In the genomic region with DNA sequence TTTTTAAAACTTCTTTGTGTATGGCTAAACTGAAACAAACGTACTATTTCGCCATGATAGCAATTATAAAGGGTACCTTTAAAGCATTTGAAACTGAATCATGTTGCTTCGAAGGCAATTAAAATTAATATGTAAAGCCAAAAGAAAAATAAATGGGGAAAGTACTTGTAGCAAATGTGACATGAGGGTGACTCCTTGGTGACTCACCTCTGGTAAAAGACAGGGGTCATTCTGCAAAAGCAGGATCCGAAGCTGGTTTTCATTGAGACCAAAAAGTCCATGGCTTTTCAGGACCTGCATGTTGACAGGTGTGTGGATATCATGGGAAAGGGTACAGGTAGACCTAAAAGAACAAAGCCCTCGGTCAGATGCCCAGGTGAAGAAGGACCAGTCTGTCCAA, we compare ENCODE assay signal across 10 cellular contexts. TPM values are rescaled to one million over a fixed set of nuclear protein-coding genes. Genes with fewer than 3 reads are reported as not detected.
DNase-seq lines count a peak whose midpoint lies in the region; ATAC-seq and TF ChIP-seq lines count a peak whose summit lies in the region.
"Had no signal": no experiment of that assay in that cellular context is flagged by ENCODE, and none has a peak within 500 bp of the region (broad histone marks: within the 10 kb centered on the region; RNA-seq: fewer than 3 reads in every experiment).

No MANE protein-coding gene starts in this region.

- no peak for ATAC-seq in activated CD8-positive, alpha-beta memory T cell treated with anti-CD3 and anti-CD28 coated beads, Interleukin-2, amount 10 ng/mL, durations not matched to agents 7 days and 5 days
- ATAC-seq in right cardiac atrium: no peak

- CTCF ChIA-PET in AG04450 (lab: Charles Lee): interaction anchor here (1.6 kb wide), 1 partner anchor 41 kb away, joined by 10 read pairs; no protein-coding TSS in a partner anchor
- CTCF ChIA-PET in activated CD8-positive, alpha-beta memory T cell treated with anti-CD3 and anti-CD28 coated beads, Interleukin-2, amount 10 ng/mL, durations not matched to agents 7 days and 5 days (lab: Charles Lee): interaction anchor here (1.0 to 2.1 kb wide), 6 partner anchors 9 to 148 kb away, joined by 3 to 12 read pairs (median 8); no protein-coding TSS in a partner anchor

- no peaks in the 10 kb centered on the region for H3K4me1 ChIP-seq in right cardiac atrium (ENCODE audit: control insufficient read depth, insufficient read depth, low read length)
- H3K4me1 ChIP-seq in vagina: peaks cover 27% of the 10 kb centered on the region

- H3K4me1 Mint-ChIP-seq in activated CD8-positive, alpha-beta memory T cell treated with anti-CD3 and anti-CD28 coated beads, Interleukin-2, amount 10 ng/mL, durations not matched to agents 7 days and 5 days: peaks cover 31% of the 10 kb centered on the region

- peak overlapping the region; percentile 75 for H3K4me3 Mint-ChIP-seq in activated CD8-positive, alpha-beta memory T cell treated with anti-CD3 and anti-CD28 coated beads, Interleukin-2, amount 10 ng/mL, durations not matched to agents 7 days and 5 days

- no peaks in the 10 kb centered on the region for H3K9me3 Mint-ChIP-seq in activated CD8-positive, alpha-beta memory T cell treated with anti-CD3 and anti-CD28 coated beads, Interleukin-2, amount 10 ng/mL, durations not matched to agents 7 days and 5 days (ENCODE audit: low read depth)

- no peak for TF ChIP-seq CTCF in AG04450 (IDR thresholded peaks at IDR 0.05; ENCODE audit: low read depth, low read length)
- no peak for TF ChIP-seq CTCF in GM12875 (IDR thresholded peaks at IDR 0.05; ENCODE audit: borderline replicate concordance, insufficient read depth, low read depth, low read length)
- no peak for TF ChIP-seq CTCF in foreskin fibroblast (IDR thresholded peaks at IDR 0.05; ENCODE audit: low read depth, low read length)
- no peak for TF ChIP-seq CTCF in vagina (IDR thresholded peaks at IDR 0.05)

- POLR2A ChIA-PET in AG04450 (lab: Yijun Ruan, JAX): no interaction called here

- H3K27me3 ChIP-seq in AG04450 (ENCODE audit: control insufficient read depth, insufficient read depth, low read length) (no peaks in the 10 kb centered on the region), right cardiac atrium (ENCODE audit: control insufficient read depth, insufficient read depth) (no peaks in the 10 kb centered on the region), vagina (no peaks in the 10 kb centered on the region)
- H3K27me3 ChIP-seq: body of pancreas had no signal

- H3K4me3 ChIP-seq in AG04450 (ENCODE audit: low read depth, low read length) (peak overlapping the region; percentile 75), GM12875 (ENCODE audit: low read depth, low read length) (peak overlapping the region; percentile 95), foreskin fibroblast (ENCODE audit: low read depth in 1 of 2, low read length in 2 of 2) (peak overlapping the region; percentile 66 to 70), right cardiac atrium (ENCODE audit: low read length) (no peak overlapping the region), vagina (peak overlapping the region in 1 of 2 donors; percentile 84)

- H3K9me3 ChIP-seq in AG04450 (ENCODE audit: control insufficient read depth, insufficient read depth, low read length) (no peaks in the 10 kb centered on the region; the same call in 1 of the 2 replicates), right cardiac atrium (ENCODE audit: control insufficient read depth, low read length) (no peaks in the 10 kb centered on the region), vagina (no peaks in the 10 kb centered on the region)
- H3K9me3 ChIP-seq: body of pancreas had no signal

- H3K27ac ChIP-seq in AG04450 (ENCODE audit: low read depth, low read length) (no peak overlapping the region), right cardiac atrium (ENCODE audit: low read length) (no peak overlapping the region), vagina (no peak overlapping the region)

- WGBS in right cardiac atrium: 88% methylated on average over 5 of the region's 5 CpGs

- H3K27ac Mint-ChIP-seq in activated CD8-positive, alpha-beta memory T cell treated with anti-CD3 and anti-CD28 coated beads, Interleukin-2, amount 10 ng/mL, durations not matched to agents 7 days and 5 days: peak overlapping the region; percentile 77

- peaks cover 30% of the 10 kb centered on the region for H3K36me3 Mint-ChIP-seq in activated CD8-positive, alpha-beta memory T cell treated with anti-CD3 and anti-CD28 coated beads, Interleukin-2, amount 10 ng/mL, durations not matched to agents 7 days and 5 days

- TF ChIP-seq POLR2A in vagina (IDR thresholded peaks at IDR 0.05): no peak

- peaks cover 7% of the 10 kb centered on the region for H3K27me3 Mint-ChIP-seq in activated CD8-positive, alpha-beta memory T cell treated with anti-CD3 and anti-CD28 coated beads, Interleukin-2, amount 10 ng/mL, durations not matched to agents 7 days and 5 days

- DNase-seq in AG04450 (ENCODE audit: low read depth, low spot score) (no peak), foreskin fibroblast (peak; percentile 37 to 63), UCSD-AML1 (lab: John Stamatoyannopoulos, UW; ENCODE audit: unreplicated experiment) (no peak), KG1 (lab: John Stamatoyannopoulos, UW) (no peak), right cardiac atrium (no peak), vagina (ENCODE audit: extremely low spot score in 2 of 2) (no peak)
- no peak for DNase-seq in activated CD8-positive, alpha-beta memory T cell treated with anti-CD3 and anti-CD28 coated beads, Interleukin-2, amount 10 ng/mL, durations not matched to agents 7 days and 5 days
- DNase-seq: GDM1 had no signal

- intact Hi-C loops in right cardiac atrium (cut with DNase I) (no loop called here), vagina (cut with DNase I) (no loop called here)

- peaks cover 0 to 21% of the 10 kb centered on the region in 2 donors for H3K36me3 ChIP-seq in vagina

RNA-seq across cellular contexts. Expression of a gene that starts 1.5 kb away (rescaled TPM):
- 9.9 and 10.0 TPM in 2 replicates for polyA plus RNA-seq in AG04450 (2011; rRNA removed)
- polyA minus RNA-seq in AG04450 (2011; rRNA and poly(A)+ RNA removed): 8.4 and 11.8 TPM in 2 replicates
- total RNA-seq in activated CD8-positive, alpha-beta memory T cell treated with anti-CD3 and anti-CD28 coated beads, Interleukin-2, amount 10 ng/mL, durations not matched to agents 7 days and 5 days: 10 to 100 TPM; 15.7 to 17.9 TPM
- 1 to 10 TPM; 4.4 to 5.5 (median 5.3) TPM for total RNA-seq in right cardiac atrium
- polyA plus RNA-seq in right cardiac atrium: 0.86 TPM
- total RNA-seq in vagina: 55.7 TPM

RNA-seq across cellular contexts. Expression of a gene that starts 53.1 kb away (rescaled TPM):
- polyA plus RNA-seq in AG04450 (2011; rRNA removed): 2.9 and 4.4 TPM in 2 replicates
- 7.0 and 8.2 TPM in 2 replicates for polyA minus RNA-seq in AG04450 (2011; rRNA and poly(A)+ RNA removed)
- 1 to 10 TPM in 1 of 2 experiments, under 1 TPM in 1; 0.61 to 1.1 TPM for total RNA-seq in activated CD8-positive, alpha-beta memory T cell treated with anti-CD3 and anti-CD28 coated beads, Interleukin-2, amount 10 ng/mL, durations not matched to agents 7 days and 5 days
- total RNA-seq in right cardiac atrium: 1 to 10 TPM in 3 of 4 donors, under 1 TPM in 1; 0.86 to 1.9 (median 1.6) TPM
- 0.52 TPM for polyA plus RNA-seq in right cardiac atrium
- 2.9 TPM for total RNA-seq in vagina

Comparison
In these comparisons a context has a peak if more than half of its experiments do, and no peak if none do; other contexts are left out.
1. DNase-seq: peak in foreskin fibroblast (2 of 2); none in AG04450 (single experiment), activated CD8-positive, alpha-beta memory T cell treated with anti-CD3 and anti-CD28 coated beads, Interleukin-2, amount 10 ng/mL, durations not matched to agents 7 days and 5 days (single experiment), UCSD-AML1 (single experiment), KG1 (single experiment), right cardiac atrium (0 of 3) and vagina (0 of 2).